8 cellular contexts compared by ENCODE assay signal in genomic region chr2:143397886-143398614, GRCh38.
DNase-seq lines count a peak whose midpoint lies in the region; ATAC-seq lines count a peak whose summit lies in the region.

No MANE protein-coding gene starts in this region.

- peaks cover 70% of the 10 kb centered on the region for H3K4me1 Mint-ChIP-seq in activated T-cell treated with anti-CD3 and anti-CD28 coated beads, Interleukin-2, amount 50 U/mL, for 24 hours (ENCODE audit: low read depth)
- H3K4me1 Mint-ChIP-seq in stimulated activated naive B cell treated with anti-CD40 and anti-IgM and Interleukin-4, amounts not matched to agents 10 μg/mL and 1 μg/mL and 100 μg/mL, for 72 hours, result peaks cover 11 to 37% of the 10 kb centered on the region in 2 donors
- H3K4me1 Mint-ChIP-seq in activated CD4-positive, alpha-beta T cell treated with anti-CD3 and anti-CD28 coated beads, Interleukin-2, amount 10 ng/mL, durations not matched to agents 7 days and 5 days, result peaks cover 15% of the 10 kb centered on the region

- H3K4me3 ChIP-seq in adipocyte (ENCODE audit: low read length), result peak overlapping the region; percentile 42

- peaks cover 27% of the 10 kb centered on the region for H3K4me1 ChIP-seq in adipocyte (ENCODE audit: control insufficient read depth, insufficient read depth, low read length)

- H3K9me3 ChIP-seq in adipocyte (ENCODE audit: control insufficient read depth, low read length), result no peaks in the 10 kb centered on the region

- H3K36me3 Mint-ChIP-seq in activated T-cell treated with anti-CD3 and anti-CD28 coated beads, Interleukin-2, amount 50 U/mL, for 24 hours (ENCODE audit: low read depth), result peaks cover 11% of the 10 kb centered on the region
- H3K36me3 Mint-ChIP-seq in stimulated activated naive B cell treated with anti-CD40 and anti-IgM and Interleukin-4, amounts not matched to agents 10 μg/mL and 1 μg/mL and 100 μg/mL, for 72 hours, result peaks cover 4 to 5% of the 10 kb centered on the region in 2 donors
- peaks cover 31% of the 10 kb centered on the region for H3K36me3 Mint-ChIP-seq in activated CD4-positive, alpha-beta T cell treated with anti-CD3 and anti-CD28 coated beads, Interleukin-2, amount 10 ng/mL, durations not matched to agents 7 days and 5 days (ENCODE audit: low read depth)

- no peaks in the 10 kb centered on the region for H3K36me3 ChIP-seq in adipocyte (ENCODE audit: control insufficient read depth, insufficient read depth, low read length, severe bottlenecking)

- no peaks in the 10 kb centered on the region for H3K9me3 Mint-ChIP-seq in activated T-cell treated with anti-CD3 and anti-CD28 coated beads, Interleukin-2, amount 50 U/mL, for 24 hours
- no peaks in the 10 kb centered on the region for H3K9me3 Mint-ChIP-seq in stimulated activated naive B cell treated with anti-CD40 and anti-IgM and Interleukin-4, amounts not matched to agents 10 μg/mL and 1 μg/mL and 100 μg/mL, for 72 hours
- no peaks in the 10 kb centered on the region for H3K9me3 Mint-ChIP-seq in activated CD4-positive, alpha-beta T cell treated with anti-CD3 and anti-CD28 coated beads, Interleukin-2, amount 10 ng/mL, durations not matched to agents 7 days and 5 days

- no peaks in the 10 kb centered on the region for H3K27me3 Mint-ChIP-seq in activated T-cell treated with anti-CD3 and anti-CD28 coated beads, Interleukin-2, amount 50 U/mL, for 24 hours
- H3K27me3 Mint-ChIP-seq in stimulated activated naive B cell treated with anti-CD40 and anti-IgM and Interleukin-4, amounts not matched to agents 10 μg/mL and 1 μg/mL and 100 μg/mL, for 72 hours, result no peaks in the 10 kb centered on the region
- H3K27me3 Mint-ChIP-seq in activated CD4-positive, alpha-beta T cell treated with anti-CD3 and anti-CD28 coated beads, Interleukin-2, amount 10 ng/mL, durations not matched to agents 7 days and 5 days, result no peaks in the 10 kb centered on the region

- CTCF ChIA-PET in activated CD4-positive, alpha-beta T cell treated with anti-CD3 and anti-CD28 coated beads, Interleukin-2, amount 10 ng/mL, durations not matched to agents 7 days and 5 days (lab: Charles Lee), result no interaction called here

- no peak overlapping the region for H3K9ac ChIP-seq in adipocyte (ENCODE audit: low read length)

- H3K27me3 ChIP-seq in adipocyte (replicated peaks; ENCODE audit: control insufficient read depth, insufficient read depth, low read length), result no peaks in the 10 kb centered on the region

- POLR2A ChIA-PET in activated CD4-positive, alpha-beta T cell treated with anti-CD3 and anti-CD28 coated beads, Interleukin-2, amount 10 ng/mL, durations not matched to agents 7 days and 5 days (lab: Charles Lee), result no interaction called here

- no peak overlapping the region for H3K4me3 Mint-ChIP-seq in activated T-cell treated with anti-CD3 and anti-CD28 coated beads, Interleukin-2, amount 50 U/mL, for 24 hours
- no peak overlapping the region for H3K4me3 Mint-ChIP-seq in stimulated activated naive B cell treated with anti-CD40 and anti-IgM and Interleukin-4, amounts not matched to agents 10 μg/mL and 1 μg/mL and 100 μg/mL, for 72 hours
- H3K4me3 Mint-ChIP-seq in activated CD4-positive, alpha-beta T cell treated with anti-CD3 and anti-CD28 coated beads, Interleukin-2, amount 10 ng/mL, durations not matched to agents 7 days and 5 days, result no peak overlapping the region

- H3K27ac Mint-ChIP-seq in activated T-cell treated with anti-CD3 and anti-CD28 coated beads, Interleukin-2, amount 50 U/mL, for 24 hours, result peak overlapping the region; percentile 2
- peak overlapping the region; percentile 33 for H3K27ac Mint-ChIP-seq in stimulated activated naive B cell treated with anti-CD40 and anti-IgM and Interleukin-4, amounts not matched to agents 10 μg/mL and 1 μg/mL and 100 μg/mL, for 72 hours
- no peak overlapping the region for H3K27ac Mint-ChIP-seq in activated CD4-positive, alpha-beta T cell treated with anti-CD3 and anti-CD28 coated beads, Interleukin-2, amount 10 ng/mL, durations not matched to agents 7 days and 5 days

- ATAC-seq in HG02870 (IDR thresholded peaks at IDR 0.05; ENCODE audit: unreplicated experiment), result peak; percentile 85
- ATAC-seq in stimulated activated naive B cell treated with anti-CD40 and anti-IgM and Interleukin-4, amounts not matched to agents 10 μg/mL and 1 μg/mL and 100 μg/mL, for 72 hours (replicated peaks), result peak; percentile 62 to 73

- DNase-seq in activated T-cell treated with anti-CD3 and anti-CD28 coated beads, Interleukin-2, amount 50 U/mL, for 24 hours, result no peak
- DNase-seq in activated T-cell treated with anti-CD3 and anti-CD28 coated beads, Interleukin-2, amount 50 U/mL, for 1 hour, result no peak
- DNase-seq in adipocyte (ENCODE audit: low read depth), result peak; percentile 75
- DNase-seq in stimulated activated naive B cell treated with anti-CD40 and anti-IgM and Interleukin-4, amounts not matched to agents 10 μg/mL and 1 μg/mL and 100 μg/mL, for 72 hours, result no peak
- DNase-seq in stimulated activated naive CD4-positive, alpha-beta T cell (lab: John Stamatoyannopoulos, UW), result no peak
- no peak for DNase-seq in activated CD4-positive, alpha-beta T cell treated with anti-CD3 and anti-CD28 coated beads, Interleukin-2, amount 10 ng/mL, durations not matched to agents 7 days and 5 days
- no peak for DNase-seq in ureter (ENCODE audit: low spot score)
